In the genomic region with DNA sequence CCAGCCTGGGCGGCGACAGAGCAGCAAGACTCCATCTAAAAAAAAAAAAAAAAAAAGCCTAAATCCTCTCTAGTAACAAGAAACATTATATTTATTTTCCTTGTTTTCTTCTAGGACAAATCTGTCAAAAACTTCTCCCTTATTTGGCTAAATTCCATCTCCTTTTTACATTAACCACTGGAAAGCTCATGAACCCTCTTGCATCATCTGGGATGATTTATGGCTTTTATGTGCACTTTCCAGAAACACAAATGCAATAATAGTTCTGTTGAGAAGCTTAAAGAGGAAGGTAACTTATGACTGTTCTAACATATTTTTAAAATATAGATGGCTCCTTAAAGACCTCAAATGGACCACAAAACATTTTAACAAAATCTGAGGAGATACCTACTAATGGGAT, we compare ENCODE assay signal across 21 cellular contexts.
"Had no signal": no experiment of that assay in that cellular context is flagged by ENCODE, and none has a peak within 500 bp of the region (broad histone marks: within the 10 kb centered on the region; RNA-seq: fewer than 3 reads in every experiment).

No MANE protein-coding gene starts in this region.

- H3K27me3 Mint-ChIP-seq: naive B cell had no signal

- H3K4me3 Mint-ChIP-seq: activated naive CD8-positive, alpha-beta T cell treated with anti-CD3 and anti-CD28 coated beads, Interleukin-2, amount 10 ng/mL, durations not matched to agents 7 days and 5 days; naive B cell; T-helper 2 cell treated with Interferon-gamma antibody and Interleukin-4, amounts not matched to agents 5 μg/mL and 100 μg/mL, for 36 hours had no signal

- DNase-seq: activated CD4-positive, CD25-positive, alpha-beta regulatory T cell treated with anti-CD3 and anti-CD28 coated beads, Interleukin-2, amount 50 U/mL, for 72 hours; activated CD8-positive, alpha-beta memory T cell treated with anti-CD3 and anti-CD28 coated beads for 24 hours; activated CD8-positive, alpha-beta memory T cell treated with anti-CD3 and anti-CD28 coated beads, Interleukin-2, amount 50 U/mL, for 4 hours; activated naive CD4-positive, alpha-beta T cell treated with Interleukin-2 at 50 U/mL for 16 hours; activated naive CD8-positive, alpha-beta T cell treated with anti-CD3 and anti-CD28 coated beads, Interleukin-2, amount 10 ng/mL, durations not matched to agents 7 days and 5 days; activated T-cell treated with anti-CD3 and anti-CD28 coated beads, Interleukin-2, amount 50 U/mL, for 48 hours; amygdala; colonic mucosa; heart left ventricle; lower lobe of right lung; naive B cell; nucleus accumbens; right cardiac atrium; stimulated activated CD4-positive, alpha-beta T cell treated with anti-CD3 and anti-CD28 coated beads, Interleukin-12 subunit alpha, Interleukin-12 subunit beta, amount 100 ng/mL, for 4 hours; stimulated activated CD4-positive, alpha-beta T cell treated with anti-CD3 and anti-CD28 coated beads, Interleukin-4, amount 100 ng/mL, for 4 hours; stimulated activated naive CD8-positive, alpha-beta T cell treated with anti-CD3 and anti-CD28 coated beads, Interleukin-15, Interleukin-2, amounts not matched to agents 100 U/mL and 50 U/mL, for 24 hours; WERI-Rb-1 had no signal

- H3K4me1 Mint-ChIP-seq: activated naive CD8-positive, alpha-beta T cell treated with anti-CD3 and anti-CD28 coated beads, Interleukin-2, amount 10 ng/mL, durations not matched to agents 7 days and 5 days; naive B cell had no signal

- H3K4me3 ChIP-seq: colonic mucosa, esophagus muscularis mucosa, heart left ventricle, lower lobe of right lung, upper lobe of left lung had no signal

- H3K27ac Mint-ChIP-seq: activated naive CD8-positive, alpha-beta T cell treated with anti-CD3 and anti-CD28 coated beads, Interleukin-2, amount 10 ng/mL, durations not matched to agents 7 days and 5 days; naive B cell; T-helper 2 cell treated with Interferon-gamma antibody and Interleukin-4, amounts not matched to agents 5 μg/mL and 100 μg/mL, for 36 hours had no signal

- H3K36me3 Mint-ChIP-seq: activated naive CD8-positive, alpha-beta T cell treated with anti-CD3 and anti-CD28 coated beads, Interleukin-2, amount 10 ng/mL, durations not matched to agents 7 days and 5 days; naive B cell had no signal

- ATAC-seq: heart left ventricle; left lobe of liver; lower lobe of right lung; right cardiac atrium; stimulated activated naive CD8-positive, alpha-beta T cell treated with anti-CD3 and anti-CD28 coated beads, Interleukin-15, Interleukin-2, amounts not matched to agents 100 U/mL and 50 U/mL, for 24 hours had no signal
